ENCODE assay signal across 1 cellular context in genomic region chr6:14709900-14710299, GRCh38.
TF ChIP-seq lines count a peak whose summit lies in the region.

No MANE protein-coding gene starts in this region.

TF ChIP-seq in K562, 482 proteins besides CTCF, POLR2A, EP300 and RAD21 (continued from another document):
- TF ChIP-seq, protein P1, sequence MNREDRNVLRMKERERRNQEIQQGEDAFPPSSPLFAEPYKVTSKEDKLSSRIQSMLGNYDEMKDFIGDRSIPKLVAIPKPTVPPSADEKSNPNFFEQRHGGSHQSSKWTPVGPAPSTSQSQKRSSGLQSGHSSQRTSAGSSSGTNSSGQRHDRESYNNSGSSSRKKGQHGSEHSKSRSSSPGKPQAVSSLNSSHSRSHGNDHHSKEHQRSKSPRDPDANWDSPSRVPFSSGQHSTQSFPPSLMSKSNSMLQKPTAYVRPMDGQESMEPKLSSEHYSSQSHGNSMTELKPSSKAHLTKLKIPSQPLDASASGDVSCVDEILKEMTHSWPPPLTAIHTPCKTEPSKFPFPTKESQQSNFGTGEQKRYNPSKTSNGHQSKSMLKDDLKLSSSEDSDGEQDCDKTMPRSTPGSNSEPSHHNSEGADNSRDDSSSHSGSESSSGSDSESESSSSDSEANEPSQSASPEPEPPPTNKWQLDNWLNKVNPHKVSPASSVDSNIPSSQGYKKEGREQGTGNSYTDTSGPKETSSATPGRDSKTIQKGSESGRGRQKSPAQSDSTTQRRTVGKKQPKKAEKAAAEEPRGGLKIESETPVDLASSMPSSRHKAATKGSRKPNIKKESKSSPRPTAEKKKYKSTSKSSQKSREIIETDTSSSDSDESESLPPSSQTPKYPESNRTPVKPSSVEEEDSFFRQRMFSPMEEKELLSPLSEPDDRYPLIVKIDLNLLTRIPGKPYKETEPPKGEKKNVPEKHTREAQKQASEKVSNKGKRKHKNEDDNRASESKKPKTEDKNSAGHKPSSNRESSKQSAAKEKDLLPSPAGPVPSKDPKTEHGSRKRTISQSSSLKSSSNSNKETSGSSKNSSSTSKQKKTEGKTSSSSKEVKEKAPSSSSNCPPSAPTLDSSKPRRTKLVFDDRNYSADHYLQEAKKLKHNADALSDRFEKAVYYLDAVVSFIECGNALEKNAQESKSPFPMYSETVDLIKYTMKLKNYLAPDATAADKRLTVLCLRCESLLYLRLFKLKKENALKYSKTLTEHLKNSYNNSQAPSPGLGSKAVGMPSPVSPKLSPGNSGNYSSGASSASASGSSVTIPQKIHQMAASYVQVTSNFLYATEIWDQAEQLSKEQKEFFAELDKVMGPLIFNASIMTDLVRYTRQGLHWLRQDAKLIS (CRISPR knock-in tag; IDR thresholded peaks at IDR 0.05) = no peak
- TF ChIP-seq GTF2A2 (tag; IDR thresholded peaks at IDR 0.05) = no peak
- no peak for TF ChIP-seq HEY1 (CRISPR knock-in tag; IDR thresholded peaks at IDR 0.05; ENCODE audit: borderline replicate concordance)
- TF ChIP-seq PRDM10 (IDR thresholded peaks at IDR 0.05; ENCODE audit: partially characterized antibody) = no peak
- TF ChIP-seq BACH1 (tag; IDR thresholded peaks at IDR 0.05) = peak; percentile 61; the same call in 1 of the 2 replicates
- TF ChIP-seq, protein P2, sequence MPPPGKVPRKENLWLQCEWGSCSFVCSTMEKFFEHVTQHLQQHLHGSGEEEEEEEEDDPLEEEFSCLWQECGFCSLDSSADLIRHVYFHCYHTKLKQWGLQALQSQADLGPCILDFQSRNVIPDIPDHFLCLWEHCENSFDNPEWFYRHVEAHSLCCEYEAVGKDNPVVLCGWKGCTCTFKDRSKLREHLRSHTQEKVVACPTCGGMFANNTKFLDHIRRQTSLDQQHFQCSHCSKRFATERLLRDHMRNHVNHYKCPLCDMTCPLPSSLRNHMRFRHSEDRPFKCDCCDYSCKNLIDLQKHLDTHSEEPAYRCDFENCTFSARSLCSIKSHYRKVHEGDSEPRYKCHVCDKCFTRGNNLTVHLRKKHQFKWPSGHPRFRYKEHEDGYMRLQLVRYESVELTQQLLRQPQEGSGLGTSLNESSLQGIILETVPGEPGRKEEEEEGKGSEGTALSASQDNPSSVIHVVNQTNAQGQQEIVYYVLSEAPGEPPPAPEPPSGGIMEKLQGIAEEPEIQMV (tag; conservative IDR thresholded peaks at IDR 0.05; ENCODE audit: low read depth) = 0 out of 2 replicates have a peak, but pooled peaks have one; percentile 2
